1 cellular context compared by ENCODE assay signal in the genomic region with DNA sequence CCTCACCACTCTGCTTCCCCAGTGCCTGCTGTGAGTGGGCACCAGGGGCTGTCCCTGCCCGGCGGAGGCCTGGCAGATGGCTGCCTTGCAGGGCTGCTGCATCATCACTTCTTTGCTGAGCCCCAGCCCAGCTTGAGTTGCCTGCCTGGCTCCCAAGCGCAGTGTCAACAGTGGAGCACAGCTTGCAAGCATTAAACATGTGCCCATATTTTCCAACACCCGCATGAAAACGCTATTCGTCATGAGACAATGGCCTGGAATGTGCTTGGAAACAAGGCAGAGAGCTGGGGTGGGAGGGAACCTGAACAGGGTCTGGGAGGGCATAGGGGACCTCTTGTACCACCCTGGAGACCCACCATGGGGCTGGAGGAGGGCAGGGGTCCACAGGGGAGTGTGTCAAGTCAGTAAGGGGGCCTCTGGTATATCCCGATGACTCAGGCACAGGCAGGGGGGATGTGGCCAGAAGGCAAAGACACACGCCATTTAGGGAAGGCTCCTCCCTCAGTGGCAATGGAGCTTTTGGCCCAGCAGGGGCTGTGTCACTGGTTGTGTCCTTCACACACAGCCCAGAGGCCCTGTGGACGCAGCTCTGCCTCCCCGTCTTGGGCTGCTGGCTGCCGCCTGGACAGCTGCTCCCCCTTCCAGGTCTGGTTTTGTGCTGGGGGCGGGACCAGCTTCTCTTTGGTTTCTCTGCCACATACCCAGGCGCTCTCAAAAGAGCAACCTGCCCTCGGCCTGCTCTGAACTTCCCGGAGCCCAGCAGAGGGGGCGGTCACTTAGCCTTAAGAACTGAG.
TF ChIP-seq lines count a peak whose summit lies in the region.

No MANE protein-coding gene starts in this region.

TF ChIP-seq in HepG2, 621 proteins besides CTCF, POLR2A, EP300 and RAD21 (continued from another document):
- TF ChIP-seq NRL (CRISPR knock-in tag; IDR thresholded peaks at IDR 0.05; ENCODE audit: borderline replicate concordance), result no peak
- TF ChIP-seq MAZ (IDR thresholded peaks at IDR 0.05; ENCODE audit: borderline replicate concordance, low read depth, low read length), result no peak
- TF ChIP-seq MAZ (CRISPR knock-in tag; IDR thresholded peaks at IDR 0.05; ENCODE audit: low read depth), result peak; percentile 29; the same call in 1 of the 2 replicates
- no peak for TF ChIP-seq PAF1 (CRISPR knock-in tag; IDR thresholded peaks at IDR 0.05)
- no peak for TF ChIP-seq POGZ (CRISPR knock-in tag; IDR thresholded peaks at IDR 0.05)
- no peak for TF ChIP-seq TBX3 (IDR thresholded peaks at IDR 0.05; ENCODE audit: borderline replicate concordance)
- TF ChIP-seq RARA (CRISPR knock-in tag; IDR thresholded peaks at IDR 0.05), result no peak
- TF ChIP-seq, protein P1, sequence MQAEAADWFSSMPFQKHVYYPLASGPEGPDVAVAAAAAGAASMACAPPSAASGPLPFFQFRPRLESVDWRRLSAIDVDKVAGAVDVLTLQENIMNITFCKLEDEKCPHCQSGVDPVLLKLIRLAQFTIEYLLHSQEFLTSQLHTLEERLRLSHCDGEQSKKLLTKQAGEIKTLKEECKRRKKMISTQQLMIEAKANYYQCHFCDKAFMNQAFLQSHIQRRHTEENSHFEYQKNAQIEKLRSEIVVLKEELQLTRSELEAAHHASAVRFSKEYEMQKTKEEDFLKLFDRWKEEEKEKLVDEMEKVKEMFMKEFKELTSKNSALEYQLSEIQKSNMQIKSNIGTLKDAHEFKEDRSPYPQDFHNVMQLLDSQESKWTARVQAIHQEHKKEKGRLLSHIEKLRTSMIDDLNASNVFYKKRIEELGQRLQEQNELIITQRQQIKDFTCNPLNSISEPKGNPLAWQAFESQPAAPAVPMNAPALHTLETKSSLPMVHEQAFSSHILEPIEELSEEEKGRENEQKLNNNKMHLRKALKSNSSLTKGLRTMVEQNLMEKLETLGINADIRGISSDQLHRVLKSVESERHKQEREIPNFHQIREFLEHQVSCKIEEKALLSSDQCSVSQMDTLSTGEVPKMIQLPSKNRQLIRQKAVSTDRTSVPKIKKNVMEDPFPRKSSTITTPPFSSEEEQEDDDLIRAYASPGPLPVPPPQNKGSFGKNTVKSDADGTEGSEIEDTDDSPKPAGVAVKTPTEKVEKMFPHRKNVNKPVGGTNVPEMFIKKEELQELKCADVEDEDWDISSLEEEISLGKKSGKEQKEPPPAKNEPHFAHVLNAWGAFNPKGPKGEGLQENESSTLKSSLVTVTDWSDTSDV (CRISPR knock-in tag; IDR thresholded peaks at IDR 0.05), result no peak
- TF ChIP-seq AKAP8 (CRISPR knock-in tag; IDR thresholded peaks at IDR 0.05), result no peak; the same call in 1 of the 2 replicates
- TF ChIP-seq TBX2 (CRISPR knock-in tag; IDR thresholded peaks at IDR 0.05; ENCODE audit: borderline replicate concordance), result peak; percentile 56; the same call in 1 of the 2 replicates
- no peak for TF ChIP-seq PITX1 (CRISPR knock-in tag; IDR thresholded peaks at IDR 0.05)
- TF ChIP-seq ZFX (CRISPR knock-in tag; IDR thresholded peaks at IDR 0.05; ENCODE audit: low read depth), result peak; percentile 21
- no peak for TF ChIP-seq ZC3H4 (CRISPR knock-in tag; IDR thresholded peaks at IDR 0.05; ENCODE audit: borderline replicate concordance)
- TF ChIP-seq IKZF1 (IDR thresholded peaks at IDR 0.05), result no peak
- no peak for TF ChIP-seq ZEB1 (IDR thresholded peaks at IDR 0.05; ENCODE audit: insufficient replicate concordance, low read depth)
- no peak for TF ChIP-seq ZSCAN12 (CRISPR knock-in tag; IDR thresholded peaks at IDR 0.05)
- TF ChIP-seq ONECUT2 (CRISPR knock-in tag; IDR thresholded peaks at IDR 0.05), result no peak
- TF ChIP-seq ZNF446 (CRISPR knock-in tag; IDR thresholded peaks at IDR 0.05), result no peak
- no peak for TF ChIP-seq BCL6 (CRISPR knock-in tag; IDR thresholded peaks at IDR 0.05)
- TF ChIP-seq FOXO1 (CRISPR knock-in tag; IDR thresholded peaks at IDR 0.05), result 0 out of 2 replicates have a peak, but pooled peaks have one; percentile 30
- TF ChIP-seq, protein P2, sequence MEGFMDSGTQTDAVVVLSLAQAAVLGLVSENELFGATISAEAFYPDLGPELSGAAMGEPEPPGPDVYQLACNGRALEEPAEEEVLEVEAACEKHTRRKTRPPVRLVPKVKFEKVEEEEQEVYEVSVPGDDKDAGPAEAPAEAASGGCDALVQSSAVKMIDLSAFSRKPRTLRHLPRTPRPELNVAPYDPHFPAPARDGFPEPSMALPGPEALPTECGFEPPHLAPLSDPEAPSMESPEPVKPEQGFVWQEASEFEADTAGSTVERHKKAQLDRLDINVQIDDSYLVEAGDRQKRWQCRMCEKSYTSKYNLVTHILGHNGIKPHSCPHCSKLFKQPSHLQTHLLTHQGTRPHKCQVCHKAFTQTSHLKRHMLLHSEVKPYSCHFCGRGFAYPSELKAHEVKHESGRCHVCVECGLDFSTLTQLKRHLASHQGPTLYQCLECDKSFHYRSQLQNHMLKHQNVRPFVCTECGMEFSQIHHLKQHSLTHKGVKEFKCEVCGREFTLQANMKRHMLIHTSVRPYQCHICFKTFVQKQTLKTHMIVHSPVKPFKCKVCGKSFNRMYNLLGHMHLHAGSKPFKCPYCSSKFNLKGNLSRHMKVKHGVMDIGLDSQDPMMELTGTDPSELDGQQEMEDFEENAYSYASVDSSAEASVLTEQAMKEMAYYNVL (CRISPR knock-in tag; IDR thresholded peaks at IDR 0.05; ENCODE audit: borderline replicate concordance), result no peak
- TF ChIP-seq, protein P3, sequence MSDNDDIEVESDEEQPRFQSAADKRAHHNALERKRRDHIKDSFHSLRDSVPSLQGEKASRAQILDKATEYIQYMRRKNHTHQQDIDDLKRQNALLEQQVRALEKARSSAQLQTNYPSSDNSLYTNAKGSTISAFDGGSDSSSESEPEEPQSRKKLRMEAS (IDR thresholded peaks at IDR 0.05), result no peak; the same call in 1 of the 2 replicates
- no peak for TF ChIP-seq ZNF619 (CRISPR knock-in tag; IDR thresholded peaks at IDR 0.05)
- no peak for TF ChIP-seq ZNF317 (CRISPR knock-in tag; IDR thresholded peaks at IDR 0.05)
- TF ChIP-seq ZFP90 (CRISPR knock-in tag; IDR thresholded peaks at IDR 0.05; ENCODE audit: borderline replicate concordance), result no peak
- TF ChIP-seq, protein P4, sequence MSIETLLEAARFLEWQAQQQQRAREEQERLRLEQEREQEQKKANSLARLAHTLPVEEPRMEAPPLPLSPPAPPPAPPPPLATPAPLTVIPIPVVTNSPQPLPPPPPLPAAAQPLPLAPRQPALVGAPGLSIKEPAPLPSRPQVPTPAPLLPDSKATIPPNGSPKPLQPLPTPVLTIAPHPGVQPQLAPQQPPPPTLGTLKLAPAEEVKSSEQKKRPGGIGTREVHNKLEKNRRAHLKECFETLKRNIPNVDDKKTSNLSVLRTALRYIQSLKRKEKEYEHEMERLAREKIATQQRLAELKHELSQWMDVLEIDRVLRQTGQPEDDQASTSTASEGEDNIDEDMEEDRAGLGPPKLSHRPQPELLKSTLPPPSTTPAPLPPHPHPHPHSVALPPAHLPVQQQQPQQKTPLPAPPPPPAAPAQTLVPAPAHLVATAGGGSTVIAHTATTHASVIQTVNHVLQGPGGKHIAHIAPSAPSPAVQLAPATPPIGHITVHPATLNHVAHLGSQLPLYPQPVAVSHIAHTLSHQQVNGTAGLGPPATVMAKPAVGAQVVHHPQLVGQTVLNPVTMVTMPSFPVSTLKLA (IDR thresholded peaks at IDR 0.05), result no peak
- peak; percentile 23; the same call in 1 of the 2 replicates for TF ChIP-seq SALL1 (CRISPR knock-in tag; IDR thresholded peaks at IDR 0.05)
- TF ChIP-seq, protein P5, sequence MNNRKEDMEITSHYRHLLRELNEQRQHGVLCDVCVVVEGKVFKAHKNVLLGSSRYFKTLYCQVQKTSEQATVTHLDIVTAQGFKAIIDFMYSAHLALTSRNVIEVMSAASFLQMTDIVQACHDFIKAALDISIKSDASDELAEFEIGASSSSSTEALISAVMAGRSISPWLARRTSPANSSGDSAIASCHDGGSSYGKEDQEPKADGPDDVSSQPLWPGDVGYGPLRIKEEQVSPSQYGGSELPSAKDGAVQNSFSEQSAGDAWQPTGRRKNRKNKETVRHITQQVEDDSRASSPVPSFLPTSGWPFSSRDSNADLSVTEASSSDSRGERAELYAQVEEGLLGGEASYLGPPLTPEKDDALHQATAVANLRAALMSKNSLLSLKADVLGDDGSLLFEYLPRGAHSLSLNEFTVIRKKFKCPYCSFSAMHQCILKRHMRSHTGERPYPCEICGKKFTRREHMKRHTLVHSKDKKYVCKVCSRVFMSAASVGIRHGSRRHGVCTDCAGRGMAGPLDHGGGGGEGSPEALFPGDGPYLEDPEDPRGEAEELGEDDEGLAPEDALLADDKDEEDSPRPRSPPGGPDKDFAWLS (CRISPR knock-in tag; IDR thresholded peaks at IDR 0.05; ENCODE audit: borderline replicate concordance), result no peak
- TF ChIP-seq, protein P6, sequence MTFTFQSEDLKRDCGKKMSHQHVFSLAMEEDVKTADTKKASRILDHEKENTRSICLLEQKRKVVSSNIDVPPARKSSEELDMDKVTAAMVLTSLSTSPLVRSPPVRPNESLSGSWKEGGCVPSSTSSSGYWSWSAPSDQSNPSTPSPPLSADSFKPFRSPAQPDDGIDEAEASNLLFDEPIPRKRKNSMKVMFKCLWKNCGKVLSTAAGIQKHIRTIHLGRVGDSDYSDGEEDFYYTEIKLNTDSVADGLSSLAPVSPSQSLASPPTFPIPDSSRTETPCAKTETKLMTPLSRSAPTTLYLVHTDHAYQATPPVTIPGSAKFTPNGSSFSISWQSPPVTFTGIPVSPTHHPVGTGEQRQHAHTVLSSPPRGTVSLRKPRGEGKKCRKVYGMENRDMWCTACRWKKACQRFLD (CRISPR knock-in tag; IDR thresholded peaks at IDR 0.05; ENCODE audit: borderline replicate concordance), result no peak
- TF ChIP-seq, protein P7, sequence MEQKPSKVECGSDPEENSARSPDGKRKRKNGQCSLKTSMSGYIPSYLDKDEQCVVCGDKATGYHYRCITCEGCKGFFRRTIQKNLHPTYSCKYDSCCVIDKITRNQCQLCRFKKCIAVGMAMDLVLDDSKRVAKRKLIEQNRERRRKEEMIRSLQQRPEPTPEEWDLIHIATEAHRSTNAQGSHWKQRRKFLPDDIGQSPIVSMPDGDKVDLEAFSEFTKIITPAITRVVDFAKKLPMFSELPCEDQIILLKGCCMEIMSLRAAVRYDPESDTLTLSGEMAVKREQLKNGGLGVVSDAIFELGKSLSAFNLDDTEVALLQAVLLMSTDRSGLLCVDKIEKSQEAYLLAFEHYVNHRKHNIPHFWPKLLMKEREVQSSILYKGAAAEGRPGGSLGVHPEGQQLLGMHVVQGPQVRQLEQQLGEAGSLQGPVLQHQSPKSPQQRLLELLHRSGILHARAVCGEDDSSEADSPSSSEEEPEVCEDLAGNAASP (CRISPR knock-in tag; IDR thresholded peaks at IDR 0.05; ENCODE audit: borderline replicate concordance), result no peak
- TF ChIP-seq ZFP82 (CRISPR knock-in tag; IDR thresholded peaks at IDR 0.05; ENCODE audit: borderline replicate concordance), result no peak
- TF ChIP-seq, protein P8, sequence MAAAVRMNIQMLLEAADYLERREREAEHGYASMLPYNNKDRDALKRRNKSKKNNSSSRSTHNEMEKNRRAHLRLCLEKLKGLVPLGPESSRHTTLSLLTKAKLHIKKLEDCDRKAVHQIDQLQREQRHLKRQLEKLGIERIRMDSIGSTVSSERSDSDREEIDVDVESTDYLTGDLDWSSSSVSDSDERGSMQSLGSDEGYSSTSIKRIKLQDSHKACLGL (CRISPR knock-in tag; IDR thresholded peaks at IDR 0.05), result no peak
